Comparison of ENCODE assay signal across 8 cellular contexts in the genomic region with DNA sequence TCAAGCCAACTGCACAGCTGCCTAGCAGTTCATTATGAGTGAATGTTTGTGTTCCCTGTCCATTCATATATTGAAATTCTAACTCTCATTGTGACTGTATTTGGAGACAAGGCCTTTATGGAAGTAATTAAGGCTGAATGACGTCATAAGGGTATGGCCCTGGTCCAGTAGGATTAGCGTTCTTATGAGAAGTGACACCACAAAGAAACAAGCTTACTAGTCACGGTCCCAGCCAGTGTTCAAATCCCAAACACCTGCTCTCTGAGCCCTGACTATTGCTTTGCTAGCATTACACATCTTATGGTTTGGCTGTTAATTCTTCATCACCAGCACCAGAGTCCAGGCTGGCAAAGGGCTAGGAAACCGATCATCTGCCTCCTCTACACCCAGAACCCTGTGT. TPM values are rescaled to one million over a fixed set of nuclear protein-coding genes. Genes with fewer than 3 reads are reported as not detected.
A peak's percentile ranks its signal among the peaks of the same experiment; 100 is the strongest.
DNase-seq lines count a peak whose midpoint lies in the region; ATAC-seq and TF ChIP-seq lines count a peak whose summit lies in the region.

No MANE protein-coding gene starts in this region.

- no peaks in the 10 kb centered on the region for H3K4me1 ChIP-seq in HEK293 (ENCODE audit: control insufficient read depth, insufficient read depth, low read length)

- no peaks in the 10 kb centered on the region for H3K9me3 ChIP-seq in HEK293 (ENCODE audit: control insufficient read depth, insufficient read depth, low read depth, low read length)

- intact Hi-C loops in activated T-helper 2 cell treated with anti-CD3 and anti-CD28 coated beads, Interferon-gamma antibody, Interleukin-2, Interleukin-4, amounts not matched to agents 10 μg/mL and 5 μg/mL and 100 μg/mL, durations not matched to agents 14 hours and 24 hours and 36 hours (cut with micrococcal nuclease), result loop anchor here (5.0 kb wide), 1 partner anchor 35 kb away; the partner anchor contains the start of gene BCKDK

- peaks cover 0 to 13% of the 10 kb centered on the region in 2 experiments; a peak in 1 of 3 replicates for H3K36me3 ChIP-seq in HEK293 (ENCODE audit: control insufficient read depth in 2 of 2, insufficient read depth in 1 of 2, low read length in 2 of 2)

- CTCF ChIA-PET in HEK293 (lab: Yijun Ruan, JAX), result interaction anchor here (0.6 to 2.8 kb wide), 3 partner anchors 22 to 86 kb away, joined by 3 to 12 read pairs (median 3); partner anchors contain the start of gene HSD3B7

- H3K27me3 Mint-ChIP-seq in activated T-helper 2 cell treated with anti-CD3 and anti-CD28 coated beads, Interferon-gamma antibody, Interleukin-2, Interleukin-4, amounts not matched to agents 10 μg/mL and 5 μg/mL and 100 μg/mL, durations not matched to agents 14 hours and 24 hours and 36 hours (ENCODE audit: low read depth), result no peaks in the 10 kb centered on the region

- H3K4me3 ChIP-seq in HEK293 (ENCODE audit: low read depth, low read length), result peak overlapping the region; percentile 93

- H3K4me1 Mint-ChIP-seq in activated T-helper 2 cell treated with anti-CD3 and anti-CD28 coated beads, Interferon-gamma antibody, Interleukin-2, Interleukin-4, amounts not matched to agents 10 μg/mL and 5 μg/mL and 100 μg/mL, durations not matched to agents 14 hours and 24 hours and 36 hours (ENCODE audit: low read depth), result peaks cover 26% of the 10 kb centered on the region

- H3K27ac ChIP-seq in HEK293 (ENCODE audit: extremely low read depth, low read depth, low read length), result peak overlapping the region; percentile 83; the same call in 1 of the 2 replicates

- peaks cover 15% of the 10 kb centered on the region for H3K36me3 Mint-ChIP-seq in activated T-helper 2 cell treated with anti-CD3 and anti-CD28 coated beads, Interferon-gamma antibody, Interleukin-2, Interleukin-4, amounts not matched to agents 10 μg/mL and 5 μg/mL and 100 μg/mL, durations not matched to agents 14 hours and 24 hours and 36 hours (ENCODE audit: low read depth)

- H3K27ac Mint-ChIP-seq in activated T-helper 2 cell treated with anti-CD3 and anti-CD28 coated beads, Interferon-gamma antibody, Interleukin-2, Interleukin-4, amounts not matched to agents 10 μg/mL and 5 μg/mL and 100 μg/mL, durations not matched to agents 14 hours and 24 hours and 36 hours, result peak overlapping the region; percentile 96

- ATAC-seq in GM18502 (IDR thresholded peaks at IDR 0.05; ENCODE audit: poor library complexity, unreplicated experiment), result no peak
- ATAC-seq in GM21423 (IDR thresholded peaks at IDR 0.05; ENCODE audit: unreplicated experiment), result no peak

- no peaks in the 10 kb centered on the region for H3K9me3 Mint-ChIP-seq in activated T-helper 2 cell treated with anti-CD3 and anti-CD28 coated beads, Interferon-gamma antibody, Interleukin-2, Interleukin-4, amounts not matched to agents 10 μg/mL and 5 μg/mL and 100 μg/mL, durations not matched to agents 14 hours and 24 hours and 36 hours

- peak; percentile 94 for DNase-seq in AG09319 (ENCODE audit: extremely low read depth, low read depth)
- no peak for DNase-seq in activated T-helper 2 cell treated with anti-CD3 and anti-CD28 coated beads, Interferon-gamma antibody, Interleukin-2, Interleukin-4, amounts not matched to agents 10 μg/mL and 5 μg/mL and 100 μg/mL, durations not matched to agents 14 hours and 24 hours and 36 hours (ENCODE audit: low spot score)
- peak; percentile 21 for DNase-seq in kidney tubule cell (ENCODE audit: low spot score)
- no peak for DNase-seq in RPMI8226
- no peak for DNase-seq in GM10266 (ENCODE audit: extremely low spot score)

- peak overlapping the region; percentile 99 for H3K4me3 Mint-ChIP-seq in activated T-helper 2 cell treated with anti-CD3 and anti-CD28 coated beads, Interferon-gamma antibody, Interleukin-2, Interleukin-4, amounts not matched to agents 10 μg/mL and 5 μg/mL and 100 μg/mL, durations not matched to agents 14 hours and 24 hours and 36 hours (ENCODE audit: low read depth)

- TF ChIP-seq CTCF in AG09319 (IDR thresholded peaks at IDR 0.05; ENCODE audit: low read depth, low read length) (no peak), HEK293 (tag by site-specific recombination; IDR thresholded peaks at IDR 0.05) (no peak), GM10266 (IDR thresholded peaks at IDR 0.05; ENCODE audit: control insufficient read depth, insufficient read depth, low read depth, missing control alignments) (no peak)

- POLR2A ChIA-PET in HEK293 (lab: Yijun Ruan, JAX), result interaction anchor here (3.9 kb wide), 1 partner anchor 46 kb away, joined by 52 read pairs; the partner anchor contains the start of gene KAT8

TF ChIP-seq in HEK293, 187 proteins besides CTCF, POLR2A, EP300 and RAD21 (continues in another document):
- TF ChIP-seq ZNF394 (tag by site-specific recombination; IDR thresholded peaks at IDR 0.05; ENCODE audit: borderline replicate concordance) (peak; percentile 53; the same call in 1 of the 2 replicates), KLF17 (tag by site-specific recombination; IDR thresholded peaks at IDR 0.05) (peak; percentile 68; the same call in 1 of the 2 replicates), ZNF830 (tag by site-specific recombination; IDR thresholded peaks at IDR 0.05; ENCODE audit: low read depth) (no peak), ATF2 (tag by site-specific recombination; IDR thresholded peaks at IDR 0.05; ENCODE audit: low read depth) (peak; percentile 83), ZNF366 (tag by site-specific recombination; conservative IDR thresholded peaks at IDR 0.05) (peak; percentile 43), ZNF670 (tag by site-specific recombination; IDR thresholded peaks at IDR 0.05; ENCODE audit: low read depth) (no peak), ZNF600 (tag by site-specific recombination; IDR thresholded peaks at IDR 0.05) (peak; percentile 84), ZNF76 (tag by site-specific recombination; IDR thresholded peaks at IDR 0.05; ENCODE audit: borderline replicate concordance, low read depth) (peak; percentile 28; the same call in 1 of the 2 replicates), ZNF561 (tag by site-specific recombination; IDR thresholded peaks at IDR 0.05; ENCODE audit: borderline replicate concordance) (no peak), ZNF184 (tag by site-specific recombination; IDR thresholded peaks at IDR 0.05) (peak; percentile 32; the same call in 1 of the 2 replicates)
- TF ChIP-seq, protein P1, sequence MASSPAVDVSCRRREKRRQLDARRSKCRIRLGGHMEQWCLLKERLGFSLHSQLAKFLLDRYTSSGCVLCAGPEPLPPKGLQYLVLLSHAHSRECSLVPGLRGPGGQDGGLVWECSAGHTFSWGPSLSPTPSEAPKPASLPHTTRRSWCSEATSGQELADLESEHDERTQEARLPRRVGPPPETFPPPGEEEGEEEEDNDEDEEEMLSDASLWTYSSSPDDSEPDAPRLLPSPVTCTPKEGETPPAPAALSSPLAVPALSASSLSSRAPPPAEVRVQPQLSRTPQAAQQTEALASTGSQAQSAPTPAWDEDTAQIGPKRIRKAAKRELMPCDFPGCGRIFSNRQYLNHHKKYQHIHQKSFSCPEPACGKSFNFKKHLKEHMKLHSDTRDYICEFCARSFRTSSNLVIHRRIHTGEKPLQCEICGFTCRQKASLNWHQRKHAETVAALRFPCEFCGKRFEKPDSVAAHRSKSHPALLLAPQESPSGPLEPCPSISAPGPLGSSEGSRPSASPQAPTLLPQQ (tag by site-specific recombination; IDR thresholded peaks at IDR 0.05), result peak; percentile 29; the same call in 1 of the 2 replicates

RNA-seq across cellular contexts. Expression of gene ZNF668, which starts 2.2 kb away (rescaled TPM):
- total RNA-seq in activated T-helper 2 cell treated with anti-CD3 and anti-CD28 coated beads, Interferon-gamma antibody, Interleukin-2, Interleukin-4, amounts not matched to agents 10 μg/mL and 5 μg/mL and 100 μg/mL, durations not matched to agents 14 hours and 24 hours and 36 hours, result 12.7 and 13.2 TPM in 2 replicates

RNA-seq across cellular contexts. Expression of gene ZNF646, which starts 2.4 kb away (rescaled TPM):
- 24.4 and 24.5 TPM in 2 replicates for total RNA-seq in activated T-helper 2 cell treated with anti-CD3 and anti-CD28 coated beads, Interferon-gamma antibody, Interleukin-2, Interleukin-4, amounts not matched to agents 10 μg/mL and 5 μg/mL and 100 μg/mL, durations not matched to agents 14 hours and 24 hours and 36 hours

RNA-seq across cellular contexts. Expression of gene PRSS53, which starts 16.9 kb away (rescaled TPM):
- total RNA-seq in activated T-helper 2 cell treated with anti-CD3 and anti-CD28 coated beads, Interferon-gamma antibody, Interleukin-2, Interleukin-4, amounts not matched to agents 10 μg/mL and 5 μg/mL and 100 μg/mL, durations not matched to agents 14 hours and 24 hours and 36 hours, result 4.8 and 5.1 TPM in 2 replicates

RNA-seq across cellular contexts. Expression of gene VKORC1, which starts 22.7 kb away (rescaled TPM):
- 54.5 and 60.0 TPM in 2 replicates for total RNA-seq in activated T-helper 2 cell treated with anti-CD3 and anti-CD28 coated beads, Interferon-gamma antibody, Interleukin-2, Interleukin-4, amounts not matched to agents 10 μg/mL and 5 μg/mL and 100 μg/mL, durations not matched to agents 14 hours and 24 hours and 36 hours

RNA-seq across cellular contexts. Expression of gene BCKDK, which starts 36.3 kb away (rescaled TPM):
- 47.5 and 50.0 TPM in 2 replicates for total RNA-seq in activated T-helper 2 cell treated with anti-CD3 and anti-CD28 coated beads, Interferon-gamma antibody, Interleukin-2, Interleukin-4, amounts not matched to agents 10 μg/mL and 5 μg/mL and 100 μg/mL, durations not matched to agents 14 hours and 24 hours and 36 hours

Comparison
In these comparisons a context has a peak if more than half of its experiments do, and no peak if none do; other contexts are left out.
1. DNase-seq: peak in AG09319 (single experiment) and kidney tubule cell (single experiment); none in activated T-helper 2 cell treated with anti-CD3 and anti-CD28 coated beads, Interferon-gamma antibody, Interleukin-2, Interleukin-4, amounts not matched to agents 10 μg/mL and 5 μg/mL and 100 μg/mL, durations not matched to agents 14 hours and 24 hours and 36 hours (single experiment), RPMI8226 (single experiment) and GM10266 (single experiment).